Comparison of ENCODE assay signal across 1 cellular context in the genomic region with DNA sequence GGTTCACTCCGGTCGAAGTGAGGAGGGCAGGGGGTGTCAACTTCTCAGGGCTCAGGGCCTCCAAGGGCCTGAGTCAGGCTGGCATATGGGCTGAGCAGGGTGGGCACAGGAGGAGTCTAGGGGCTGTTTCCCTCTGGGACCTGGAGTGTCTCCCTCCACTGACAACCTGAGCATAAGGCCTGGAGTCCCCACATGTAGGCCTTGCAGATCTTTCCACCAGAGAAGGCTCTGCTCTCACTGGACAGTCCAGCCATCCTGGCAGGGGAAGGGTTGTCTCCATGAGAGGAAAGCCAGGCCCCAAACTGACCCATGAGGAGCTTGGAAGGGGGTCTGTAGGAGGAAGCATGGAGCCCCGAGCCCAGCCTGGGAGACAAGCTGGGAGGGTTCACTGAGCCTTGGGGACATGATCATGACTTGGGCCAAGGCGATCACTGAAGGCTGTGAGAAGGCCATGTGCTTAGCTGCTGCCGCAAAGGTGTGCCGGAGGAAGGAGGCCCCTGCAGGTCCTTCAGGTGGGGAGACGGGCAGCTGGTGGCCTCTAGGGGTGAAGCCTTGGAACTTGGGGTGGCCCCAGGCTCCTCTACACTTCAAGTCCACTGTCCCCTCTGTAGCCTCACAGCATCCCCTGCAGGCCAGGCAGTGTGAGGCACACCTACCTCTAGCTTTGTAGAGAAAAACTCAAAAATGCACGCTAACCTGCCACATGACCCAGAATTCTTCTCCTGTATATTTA.
TF ChIP-seq lines count a peak whose summit lies in the region.

No MANE protein-coding gene starts in this region.

TF ChIP-seq in GM23338, 12 proteins besides CTCF, POLR2A, EP300 and RAD21 (continued from another document):
- no peak for TF ChIP-seq NANOG (IDR thresholded peaks at IDR 0.05; ENCODE audit: borderline replicate concordance)
- TF ChIP-seq JUNB (IDR thresholded peaks at IDR 0.05; ENCODE audit: unreplicated experiment) = no peak
- no peak for TF ChIP-seq ZNF114 (CRISPR knock-in tag; IDR thresholded peaks at IDR 0.05)
- 0 out of 2 replicates have a peak, but pooled peaks have one; percentile 25 for TF ChIP-seq CREB1 (CRISPR knock-in tag; IDR thresholded peaks at IDR 0.05; ENCODE audit: low read depth)
- TF ChIP-seq, protein P1, sequence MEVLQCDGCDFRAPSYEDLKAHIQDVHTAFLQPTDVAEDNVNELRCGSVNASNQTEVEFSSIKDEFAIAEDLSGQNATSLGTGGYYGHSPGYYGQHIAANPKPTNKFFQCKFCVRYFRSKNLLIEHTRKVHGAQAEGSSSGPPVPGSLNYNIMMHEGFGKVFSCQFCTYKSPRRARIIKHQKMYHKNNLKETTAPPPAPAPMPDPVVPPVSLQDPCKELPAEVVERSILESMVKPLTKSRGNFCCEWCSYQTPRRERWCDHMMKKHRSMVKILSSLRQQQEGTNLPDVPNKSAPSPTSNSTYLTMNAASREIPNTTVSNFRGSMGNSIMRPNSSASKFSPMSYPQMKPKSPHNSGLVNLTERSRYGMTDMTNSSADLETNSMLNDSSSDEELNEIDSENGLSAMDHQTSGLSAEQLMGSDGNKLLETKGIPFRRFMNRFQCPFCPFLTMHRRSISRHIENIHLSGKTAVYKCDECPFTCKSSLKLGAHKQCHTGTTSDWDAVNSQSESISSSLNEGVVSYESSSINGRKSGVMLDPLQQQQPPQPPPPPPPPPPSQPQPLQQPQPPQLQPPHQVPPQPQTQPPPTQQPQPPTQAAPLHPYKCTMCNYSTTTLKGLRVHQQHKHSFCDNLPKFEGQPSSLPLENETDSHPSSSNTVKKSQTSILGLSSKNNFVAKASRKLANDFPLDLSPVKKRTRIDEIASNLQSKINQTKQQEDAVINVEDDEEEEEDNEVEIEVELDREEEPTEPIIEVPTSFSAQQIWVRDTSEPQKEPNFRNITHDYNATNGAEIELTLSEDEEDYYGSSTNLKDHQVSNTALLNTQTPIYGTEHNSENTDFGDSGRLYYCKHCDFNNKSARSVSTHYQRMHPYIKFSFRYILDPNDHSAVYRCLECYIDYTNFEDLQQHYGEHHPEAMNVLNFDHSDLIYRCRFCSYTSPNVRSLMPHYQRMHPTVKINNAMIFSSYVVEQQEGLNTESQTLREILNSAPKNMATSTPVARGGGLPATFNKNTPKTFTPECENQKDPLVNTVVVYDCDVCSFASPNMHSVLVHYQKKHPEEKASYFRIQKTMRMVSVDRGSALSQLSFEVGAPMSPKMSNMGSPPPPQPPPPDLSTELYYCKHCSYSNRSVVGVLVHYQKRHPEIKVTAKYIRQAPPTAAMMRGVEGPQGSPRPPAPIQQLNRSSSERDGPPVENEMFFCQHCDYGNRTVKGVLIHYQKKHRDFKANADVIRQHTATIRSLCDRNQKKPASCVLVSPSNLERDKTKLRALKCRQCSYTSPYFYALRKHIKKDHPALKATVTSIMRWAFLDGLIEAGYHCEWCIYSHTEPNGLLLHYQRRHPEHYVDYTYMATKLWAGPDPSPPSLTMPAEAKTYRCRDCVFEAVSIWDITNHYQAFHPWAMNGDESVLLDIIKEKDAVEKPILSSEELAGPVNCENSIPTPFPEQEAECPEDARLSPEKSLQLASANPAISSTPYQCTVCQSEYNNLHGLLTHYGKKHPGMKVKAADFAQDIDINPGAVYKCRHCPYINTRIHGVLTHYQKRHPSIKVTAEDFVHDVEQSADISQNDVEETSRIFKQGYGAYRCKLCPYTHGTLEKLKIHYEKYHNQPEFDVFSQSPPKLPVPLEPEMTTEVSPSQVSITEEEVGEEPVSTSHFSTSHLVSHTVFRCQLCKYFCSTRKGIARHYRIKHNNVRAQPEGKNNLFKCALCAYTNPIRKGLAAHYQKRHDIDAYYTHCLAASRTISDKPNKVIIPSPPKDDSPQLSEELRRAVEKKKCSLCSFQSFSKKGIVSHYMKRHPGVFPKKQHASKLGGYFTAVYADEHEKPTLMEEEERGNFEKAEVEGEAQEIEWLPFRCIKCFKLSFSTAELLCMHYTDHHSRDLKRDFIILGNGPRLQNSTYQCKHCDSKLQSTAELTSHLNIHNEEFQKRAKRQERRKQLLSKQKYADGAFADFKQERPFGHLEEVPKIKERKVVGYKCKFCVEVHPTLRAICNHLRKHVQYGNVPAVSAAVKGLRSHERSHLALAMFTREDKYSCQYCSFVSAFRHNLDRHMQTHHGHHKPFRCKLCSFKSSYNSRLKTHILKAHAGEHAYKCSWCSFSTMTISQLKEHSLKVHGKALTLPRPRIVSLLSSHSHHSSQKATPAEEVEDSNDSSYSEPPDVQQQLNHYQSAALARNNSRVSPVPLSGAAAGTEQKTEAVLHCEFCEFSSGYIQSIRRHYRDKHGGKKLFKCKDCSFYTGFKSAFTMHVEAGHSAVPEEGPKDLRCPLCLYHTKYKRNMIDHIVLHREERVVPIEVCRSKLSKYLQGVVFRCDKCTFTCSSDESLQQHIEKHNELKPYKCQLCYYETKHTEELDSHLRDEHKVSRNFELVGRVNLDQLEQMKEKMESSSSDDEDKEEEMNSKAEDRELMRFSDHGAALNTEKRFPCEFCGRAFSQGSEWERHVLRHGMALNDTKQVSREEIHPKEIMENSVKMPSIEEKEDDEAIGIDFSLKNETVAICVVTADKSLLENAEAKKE (CRISPR knock-in tag; IDR thresholded peaks at IDR 0.05) = peak; percentile 91
- no peak for TF ChIP-seq STAT1 (IDR thresholded peaks at IDR 0.05; ENCODE audit: unreplicated experiment)
- TF ChIP-seq POLR2AphosphoS5 (IDR thresholded peaks at IDR 0.05; ENCODE audit: low read depth) = no peak
- TF ChIP-seq, protein P2, sequence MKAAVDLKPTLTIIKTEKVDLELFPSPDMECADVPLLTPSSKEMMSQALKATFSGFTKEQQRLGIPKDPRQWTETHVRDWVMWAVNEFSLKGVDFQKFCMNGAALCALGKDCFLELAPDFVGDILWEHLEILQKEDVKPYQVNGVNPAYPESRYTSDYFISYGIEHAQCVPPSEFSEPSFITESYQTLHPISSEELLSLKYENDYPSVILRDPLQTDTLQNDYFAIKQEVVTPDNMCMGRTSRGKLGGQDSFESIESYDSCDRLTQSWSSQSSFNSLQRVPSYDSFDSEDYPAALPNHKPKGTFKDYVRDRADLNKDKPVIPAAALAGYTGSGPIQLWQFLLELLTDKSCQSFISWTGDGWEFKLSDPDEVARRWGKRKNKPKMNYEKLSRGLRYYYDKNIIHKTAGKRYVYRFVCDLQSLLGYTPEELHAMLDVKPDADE (IDR thresholded peaks at IDR 0.05) = no peak
- TF ChIP-seq EZH2phosphoT487 (IDR thresholded peaks at IDR 0.05; ENCODE audit: unreplicated experiment) = no peak
